Comparison of ENCODE assay signal across 24 cellular contexts in the genomic region with DNA sequence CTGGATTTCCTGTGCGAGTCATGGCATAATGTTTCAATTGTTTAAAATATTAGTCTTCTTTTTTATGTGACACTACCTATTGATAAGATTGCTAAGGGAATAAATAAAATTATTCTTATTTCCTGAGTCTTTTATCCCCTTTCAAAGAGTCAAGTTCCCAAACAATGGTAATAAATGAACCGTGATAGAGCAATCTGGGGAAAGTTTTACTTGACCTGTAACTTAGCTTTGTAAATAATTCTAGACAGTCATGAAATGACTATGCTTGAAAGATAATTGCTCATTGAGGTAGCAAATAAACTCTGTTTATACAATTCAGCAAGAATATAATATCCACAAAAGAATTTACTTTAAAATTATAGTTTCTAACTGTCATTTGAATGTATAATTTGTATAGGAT.
A peak's percentile ranks its signal among the peaks of the same experiment; 100 is the strongest.
DNase-seq lines count a peak whose midpoint lies in the region; ATAC-seq, FAIRE-seq and TF ChIP-seq lines count a peak whose summit lies in the region.
"Had no signal": no experiment of that assay in that cellular context is flagged by ENCODE, and none has a peak within 500 bp of the region (broad histone marks: within the 10 kb centered on the region; RNA-seq: fewer than 3 reads in every experiment).

No MANE protein-coding gene starts in this region.

- no peaks in the 10 kb centered on the region for H3K79me2 ChIP-seq in endothelial cell of umbilical vein (ENCODE audit: control insufficient read depth, insufficient read depth, low read length)

- DNase-seq in A673 (ENCODE audit: low spot score) (peak; percentile 65), endothelial cell of umbilical vein (ENCODE audit: low read depth, low spot score) (no peak)
- DNase-seq in activated CD4-positive, alpha-beta T cell treated with anti-CD3 and anti-CD28 coated beads for 36 hours = no peak
- DNase-seq: ACHN; AML-193; BE2C; CD4-positive, alpha-beta T cell; CD8-positive, alpha-beta memory T cell; DMS 273 treated with DMSO at 0.1 percent for 48 hours; DMS79; EL; GDM1; H9 had no signal

- POLR2A ChIA-PET in A673 (lab: Charles Lee; ENCODE audit: low non-redundant PET) = no interaction called here
- POLR2A ChIA-PET in endothelial cell of umbilical vein (lab: Charles Lee) = no interaction called here
- POLR2A ChIA-PET in activated CD4-positive, alpha-beta T cell treated with anti-CD3 and anti-CD28 coated beads for 36 hours (lab: Charles Lee) = no interaction called here

- H3K27ac ChIP-seq in A673 (ENCODE audit: low read depth, low read length, poor library complexity, severe bottlenecking) (no peak overlapping the region), endothelial cell of umbilical vein (ENCODE audit: insufficient read depth, low read depth, low read length) (no peak overlapping the region)
- H3K27ac ChIP-seq: 22Rv1; BLaER1 treated with 17β-estradiol and CSF1 and Interleukin-3, amounts not matched to agents 10 nM and 100 nM had no signal

- H2AFZ ChIP-seq in endothelial cell of umbilical vein (ENCODE audit: low read depth, low read length) = no peak overlapping the region
- H2AFZ ChIP-seq: GM23338 had no signal

- CTCF ChIA-PET in A673 (lab: Charles Lee) = no interaction called here
- CTCF ChIA-PET in endothelial cell of umbilical vein (lab: Charles Lee) = no interaction called here
- CTCF ChIA-PET in activated CD4-positive, alpha-beta T cell treated with anti-CD3 and anti-CD28 coated beads for 36 hours (lab: Charles Lee) = no interaction called here

- BruUV-seq in A673 (replicated peaks; lab: Mats Ljungman, UMichigan) (no TSS peak), endothelial cell of umbilical vein (replicated peaks; lab: Mats Ljungman, UMichigan) (no TSS peak)

- H3K27ac Mint-ChIP-seq in activated CD4-positive, alpha-beta T cell treated with anti-CD3 and anti-CD28 coated beads for 36 hours = no peak overlapping the region
- H3K27ac Mint-ChIP-seq: CD14-positive monocyte; CD4-positive, alpha-beta T cell; CD8-positive, alpha-beta memory T cell; GM23338; H9 had no signal

- TF ChIP-seq CTCF in A673 (conservative IDR thresholded peaks at IDR 0.05; ENCODE audit: low read depth, low read length) (no peak), endothelial cell of umbilical vein (IDR thresholded peaks at IDR 0.05; ENCODE audit: extremely low read depth in 1 of 2, insufficient read depth in 1 of 2, low read depth in 1 of 2, low read length in 2 of 2) (no peak)

- H3K4me3 ChIP-seq in A673 (ENCODE audit: low read depth, low read length, poor library complexity, severe bottlenecking) (no peak overlapping the region), endothelial cell of umbilical vein (replicated peaks in 1 of 3; ENCODE audit: insufficient read depth in 1 of 3, low read depth in 1 of 3, low read length in 3 of 3) (no peak overlapping the region)
- H3K4me3 ChIP-seq: BLaER1 treated with 17β-estradiol and CSF1 and Interleukin-3, amounts not matched to agents 10 nM and 100 nM; GM12878; GM23338 had no signal

- H4K20me1 ChIP-seq in endothelial cell of umbilical vein (replicated peaks; ENCODE audit: control insufficient read depth, extremely low read depth, insufficient read depth, low read length) = no peaks in the 10 kb centered on the region
- H4K20me1 ChIP-seq: BLaER1 treated with 17β-estradiol and CSF1 and Interleukin-3, amounts not matched to agents 10 nM and 100 nM had no signal

- H3K9me3 Mint-ChIP-seq in activated CD4-positive, alpha-beta T cell treated with anti-CD3 and anti-CD28 coated beads for 36 hours (ENCODE audit: low read depth) = peaks cover 4% of the 10 kb centered on the region
- H3K9me3 Mint-ChIP-seq: GM23338 had no signal

- no peaks in the 10 kb centered on the region for H3K36me3 ChIP-seq in A673 (ENCODE audit: insufficient read depth, low read length, poor library complexity, severe bottlenecking)
- H3K36me3 ChIP-seq in endothelial cell of umbilical vein (ENCODE audit: control insufficient read depth in 2 of 2, extremely low read depth in 1 of 2, insufficient read depth in 2 of 2, low read length in 2 of 2) = no peaks in the 10 kb centered on the region
- H3K36me3 ChIP-seq: BE2C; BLaER1 treated with 17β-estradiol and CSF1 and Interleukin-3, amounts not matched to agents 10 nM and 100 nM had no signal

- H3K27me3 Mint-ChIP-seq in activated CD4-positive, alpha-beta T cell treated with anti-CD3 and anti-CD28 coated beads for 36 hours = no peaks in the 10 kb centered on the region
- H3K27me3 Mint-ChIP-seq: CD4-positive, alpha-beta T cell; CD8-positive, alpha-beta memory T cell had no signal

- H3K4me2 ChIP-seq in endothelial cell of umbilical vein (ENCODE audit: insufficient read depth, low read length) = no peak overlapping the region
- H3K4me2 ChIP-seq: BLaER1 treated with 17β-estradiol and CSF1 and Interleukin-3, amounts not matched to agents 10 nM and 100 nM; GM23338 had no signal

- H3K9ac ChIP-seq in endothelial cell of umbilical vein (replicated peaks; ENCODE audit: extremely low read depth, insufficient read depth, low read length) = no peak overlapping the region
- H3K9ac ChIP-seq: BLaER1 treated with 17β-estradiol and CSF1 and Interleukin-3, amounts not matched to agents 10 nM and 100 nM had no signal

- FAIRE-seq in endothelial cell of umbilical vein (lab: Jason Lieb, UNC) (no peak), islet of Langerhans (lab: Jason Lieb, UNC) (peak; percentile 36)
- FAIRE-seq: A204.1, D721Med, GM12878 had no signal

- intact Hi-C loops in A673 (cut with micrococcal nuclease; ENCODE audit: unreplicated experiment) = loop anchor here (5.0 kb wide), 1 partner anchor 117 kb away; no protein-coding TSS in a partner anchor
- intact Hi-C loops in endothelial cell of umbilical vein (cut with micrococcal nuclease) = no loop called here
- intact Hi-C loops in activated CD4-positive, alpha-beta T cell treated with anti-CD3 and anti-CD28 coated beads for 36 hours (cut with DNase I, micrococcal nuclease) = no loop called here

- H3K9me1 ChIP-seq in endothelial cell of umbilical vein (replicated peaks; ENCODE audit: control insufficient read depth, extremely low read depth, insufficient read depth, low read length) = no peaks in the 10 kb centered on the region

- no peak for TF ChIP-seq POLR2A in endothelial cell of umbilical vein (IDR thresholded peaks at IDR 0.05; ENCODE audit: low read depth, low read length)

- no peak overlapping the region for H3K4me3 Mint-ChIP-seq in activated CD4-positive, alpha-beta T cell treated with anti-CD3 and anti-CD28 coated beads for 36 hours
- H3K4me3 Mint-ChIP-seq: CD14-positive monocyte; CD4-positive, alpha-beta T cell; CD8-positive, alpha-beta memory T cell; GM23338; H9 had no signal

- ATAC-seq in GM18868 (IDR thresholded peaks at IDR 0.05; ENCODE audit: unreplicated experiment) (no peak), HG02642 (IDR thresholded peaks at IDR 0.05; ENCODE audit: poor library complexity, unreplicated experiment) (no peak)
- no peak for ATAC-seq in activated CD4-positive, alpha-beta T cell treated with anti-CD3 and anti-CD28 coated beads for 36 hours
- ATAC-seq: GM12878, GM23338, HCT116 had no signal

- dilution Hi-C loops in endothelial cell of umbilical vein (cut with MboI; ENCODE audit: extremely low pct_ligation_motif_present, low sequenced_read_pairs) = no loop called here

- peaks cover 7% of the 10 kb centered on the region for H3K9me3 ChIP-seq in A673 (ENCODE audit: low read depth, low read length, poor library complexity, severe bottlenecking)
- H3K9me3 ChIP-seq in endothelial cell of umbilical vein (replicated peaks; ENCODE audit: control insufficient read depth, insufficient read depth, low read length) = no peaks in the 10 kb centered on the region
- H3K9me3 ChIP-seq: BE2C had no signal

- H3K4me1 ChIP-seq in A673 (ENCODE audit: insufficient read depth, low read length, poor library complexity, severe bottlenecking) (peaks cover 9% of the 10 kb centered on the region), endothelial cell of umbilical vein (ENCODE audit: control insufficient read depth, extremely low read depth, insufficient read depth, low read length) (no peaks in the 10 kb centered on the region)
- H3K4me1 ChIP-seq: BLaER1 treated with 17β-estradiol and CSF1 and Interleukin-3, amounts not matched to agents 10 nM and 100 nM had no signal

- no peaks in the 10 kb centered on the region for H3K36me3 Mint-ChIP-seq in activated CD4-positive, alpha-beta T cell treated with anti-CD3 and anti-CD28 coated beads for 36 hours (ENCODE audit: low read depth)
- H3K36me3 Mint-ChIP-seq: CD14-positive monocyte; CD8-positive, alpha-beta memory T cell had no signal

- no peaks in the 10 kb centered on the region for H3K4me1 Mint-ChIP-seq in activated CD4-positive, alpha-beta T cell treated with anti-CD3 and anti-CD28 coated beads for 36 hours
- H3K4me1 Mint-ChIP-seq: CD14-positive monocyte; CD8-positive, alpha-beta memory T cell had no signal

- no peaks in the 10 kb centered on the region for H3K27me3 ChIP-seq in A673 (replicated peaks; ENCODE audit: insufficient read depth, low read depth, low read length, poor library complexity)
- no peaks in the 10 kb centered on the region for H3K27me3 ChIP-seq in endothelial cell of umbilical vein (ENCODE audit: control insufficient read depth in 2 of 2, insufficient read depth in 2 of 2, low read length in 2 of 2)
- H3K27me3 ChIP-seq: BE2C; BLaER1 treated with 17β-estradiol and CSF1 and Interleukin-3, amounts not matched to agents 10 nM and 100 nM had no signal

TF ChIP-seq in endothelial cell of umbilical vein, 7 proteins besides CTCF, POLR2A, EP300 and RAD21:
- TF ChIP-seq JUN (IDR thresholded peaks at IDR 0.05; ENCODE audit: borderline replicate concordance, insufficient read depth, insufficient read length, low read depth) = no peak
- TF ChIP-seq FOS (IDR thresholded peaks at IDR 0.05; ENCODE audit: borderline replicate concordance, insufficient read depth, low read length) = peak; percentile 0
